In genomic region chr7:19700936-19701335, GRCh38 we compare ENCODE assay signal across 24 cellular contexts.
"Had no signal": no experiment of that assay in that cellular context is flagged by ENCODE, and none has a peak within 500 bp of the region (broad histone marks: within the 10 kb centered on the region; RNA-seq: fewer than 3 reads in every experiment).

No MANE protein-coding gene starts in this region.

- DNase-seq: cortex of kidney; effector memory CD8-positive, alpha-beta T cell; foreskin fibroblast; gastrocnemius medialis; head of caudate nucleus; kidney; left cardiac atrium; left lung; mesenchymal stem cell; mucosa of descending colon; naive thymus-derived CD4-positive, alpha-beta T cell; nucleus accumbens; psoas muscle; right cardiac atrium; sigmoid colon; stimulated activated CD4-positive, alpha-beta T cell treated with anti-CD3 and anti-CD28 coated beads, Interleukin-4, amount 100 ng/mL, for 4 hours; stimulated activated naive CD8-positive, alpha-beta T cell treated with anti-CD3 and anti-CD28 coated beads, Interleukin-15, Interleukin-2, amounts not matched to agents 100 U/mL and 50 U/mL, for 24 hours; upper lobe of right lung; uterus had no signal

- H3K27me3 Mint-ChIP-seq: effector memory CD8-positive, alpha-beta T cell; naive thymus-derived CD4-positive, alpha-beta T cell; stimulated activated memory B cell treated with anti-CD40 and anti-IgM and Interleukin-4, amounts not matched to agents 10 μg/mL and 1 μg/mL and 100 μg/mL, for 72 hours had no signal

- H3K9me3 ChIP-seq: gastrocnemius medialis, left lung, mucosa of descending colon, psoas muscle, sigmoid colon, thoracic aorta, upper lobe of right lung, uterus had no signal

- ATAC-seq: effector memory CD8-positive, alpha-beta T cell; gastrocnemius medialis; left cardiac atrium; left lung; mucosa of descending colon; naive thymus-derived CD4-positive, alpha-beta T cell; psoas muscle; right cardiac atrium; stimulated activated memory B cell treated with anti-CD40 and anti-IgM and Interleukin-4, amounts not matched to agents 10 μg/mL and 1 μg/mL and 100 μg/mL, for 72 hours; stimulated activated naive CD8-positive, alpha-beta T cell treated with anti-CD3 and anti-CD28 coated beads, Interleukin-15, Interleukin-2, amounts not matched to agents 100 U/mL and 50 U/mL, for 24 hours; upper lobe of right lung had no signal

- H3K27ac ChIP-seq: gastrocnemius medialis, left lung, psoas muscle, sigmoid colon, thoracic aorta, tibial nerve, upper lobe of right lung, uterus had no signal

- H3K9me3 Mint-ChIP-seq: effector memory CD8-positive, alpha-beta T cell; naive thymus-derived CD4-positive, alpha-beta T cell; nephron; stimulated activated memory B cell treated with anti-CD40 and anti-IgM and Interleukin-4, amounts not matched to agents 10 μg/mL and 1 μg/mL and 100 μg/mL, for 72 hours had no signal

- H3K4me3 Mint-ChIP-seq: effector memory CD8-positive, alpha-beta T cell; mesothelial cell of epicardium; naive thymus-derived CD4-positive, alpha-beta T cell; nephron; stimulated activated memory B cell treated with anti-CD40 and anti-IgM and Interleukin-4, amounts not matched to agents 10 μg/mL and 1 μg/mL and 100 μg/mL, for 72 hours had no signal

- H3K27me3 ChIP-seq: gastrocnemius medialis, left lung, sigmoid colon, tibial nerve, upper lobe of right lung, uterus had no signal

- H3K4me1 ChIP-seq: gastrocnemius medialis, left lung, psoas muscle, sigmoid colon, tibial nerve, upper lobe of right lung, uterus had no signal

- H3K27ac Mint-ChIP-seq: effector memory CD8-positive, alpha-beta T cell; mesothelial cell of epicardium; nephron; stimulated activated memory B cell treated with anti-CD40 and anti-IgM and Interleukin-4, amounts not matched to agents 10 μg/mL and 1 μg/mL and 100 μg/mL, for 72 hours had no signal

- H3K4me3 ChIP-seq: gastrocnemius medialis, left lung, mucosa of descending colon, psoas muscle, sigmoid colon, thoracic aorta, tibial nerve, upper lobe of right lung, uterus had no signal

- H3K36me3 ChIP-seq: uterus had no signal
